18 cellular contexts compared by ENCODE assay signal in the genomic region with DNA sequence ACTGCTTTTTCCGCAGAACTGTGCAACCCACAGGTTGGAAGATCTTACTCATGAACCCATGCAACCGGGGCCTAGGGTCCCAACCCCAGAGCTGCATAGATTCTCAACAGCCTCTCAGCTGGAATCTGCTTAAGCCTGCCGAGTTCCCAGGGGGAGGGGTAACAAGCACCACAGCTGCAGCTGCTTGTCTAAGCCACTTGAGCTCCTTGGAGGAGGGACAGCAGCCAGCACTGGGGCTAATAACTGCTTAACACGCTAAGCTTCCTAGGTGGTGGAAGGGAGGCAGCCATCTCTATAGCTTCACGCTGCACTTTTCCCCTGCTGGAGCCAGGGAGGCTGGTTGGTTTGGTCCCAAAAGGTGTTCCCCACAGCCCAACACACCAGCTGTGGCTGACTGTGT.
"Had no signal": no experiment of that assay in that cellular context is flagged by ENCODE, and none has a peak within 500 bp of the region (broad histone marks: within the 10 kb centered on the region; RNA-seq: fewer than 3 reads in every experiment).

No MANE protein-coding gene starts in this region.

- H3K4me1 ChIP-seq: body of pancreas, right atrium auricular region, suprapubic skin, transverse colon had no signal

- H3K4me3 ChIP-seq: body of pancreas, hepatocyte, lung, right atrium auricular region, suprapubic skin, transverse colon had no signal

- H3K27me3 ChIP-seq: body of pancreas, hepatocyte, right atrium auricular region, suprapubic skin, transverse colon had no signal

- H3K4me3 Mint-ChIP-seq: activated CD4-positive, alpha-beta T cell treated with anti-CD3 and anti-CD28 coated beads, Interleukin-2, amount 10 ng/mL, durations not matched to agents 7 days and 5 days; activated CD8-positive, alpha-beta T cell treated with anti-CD3 and anti-CD28 coated beads, Interleukin-2, amount 10 ng/mL, durations not matched to agents 7 days and 5 days; activated T-cell treated with anti-CD3 and anti-CD28 coated beads, Interleukin-2, amount 50 U/mL, for 24 hours; nephron progenitor cell; stimulated activated naive CD8-positive, alpha-beta T cell treated with anti-CD3 and anti-CD28 coated beads, Interleukin-15, Interleukin-2, amounts not matched to agents 100 ng/mL and 50 ng/mL, for 24 hours had no signal

- H3K27me3 Mint-ChIP-seq: activated CD4-positive, alpha-beta T cell treated with anti-CD3 and anti-CD28 coated beads, Interleukin-2, amount 10 ng/mL, durations not matched to agents 7 days and 5 days; activated T-cell treated with anti-CD3 and anti-CD28 coated beads, Interleukin-2, amount 50 U/mL, for 24 hours; stimulated activated naive CD8-positive, alpha-beta T cell treated with anti-CD3 and anti-CD28 coated beads, Interleukin-15, Interleukin-2, amounts not matched to agents 100 ng/mL and 50 ng/mL, for 24 hours had no signal

- H3K9me3 ChIP-seq: body of pancreas had no signal

- H3K36me3 ChIP-seq: right atrium auricular region, suprapubic skin, transverse colon had no signal

- H3K27ac Mint-ChIP-seq: activated CD4-positive, alpha-beta T cell treated with anti-CD3 and anti-CD28 coated beads, Interleukin-2, amount 10 ng/mL, durations not matched to agents 7 days and 5 days; activated CD8-positive, alpha-beta T cell treated with anti-CD3 and anti-CD28 coated beads, Interleukin-2, amount 10 ng/mL, durations not matched to agents 7 days and 5 days; activated T-cell treated with anti-CD3 and anti-CD28 coated beads, Interleukin-2, amount 50 U/mL, for 24 hours; activated T-helper 2 cell treated with anti-CD3 and anti-CD28 coated beads, Interferon-gamma antibody, Interleukin-2, Interleukin-4, amounts not matched to agents 10 μg/mL and 5 μg/mL and 100 μg/mL, durations not matched to agents 14 hours and 24 hours and 36 hours; nephron progenitor cell; stimulated activated naive CD8-positive, alpha-beta T cell treated with anti-CD3 and anti-CD28 coated beads, Interleukin-15, Interleukin-2, amounts not matched to agents 100 ng/mL and 50 ng/mL, for 24 hours had no signal

- ATAC-seq: activated CD4-positive, CD25-positive, alpha-beta regulatory T cell treated with anti-CD3 and anti-CD28 coated beads, Interleukin-2, amount 50 U/mL, for 24 hours; activated CD8-positive, alpha-beta T cell treated with anti-CD3 and anti-CD28 coated beads, Interleukin-2, amount 10 ng/mL, durations not matched to agents 7 days and 5 days; body of pancreas had no signal

- DNase-seq: activated CD4-positive, alpha-beta T cell treated with anti-CD3 and anti-CD28 coated beads, Interleukin-2, amount 10 ng/mL, durations not matched to agents 7 days and 5 days; activated CD8-positive, alpha-beta T cell treated with anti-CD3 and anti-CD28 coated beads, Interleukin-2, amount 10 ng/mL, durations not matched to agents 7 days and 5 days; activated naive CD4-positive, alpha-beta T cell treated with Interleukin-2 at 50 U/mL for 16 hours; activated T-cell treated with anti-CD3 and anti-CD28 coated beads, Interleukin-2, amount 50 U/mL, for 24 hours; body of pancreas; foreskin fibroblast; islet precursor cell; nephron progenitor cell; T-helper 1 cell; T-helper 9 cell; transverse colon had no signal

- H3K4me1 Mint-ChIP-seq: activated CD4-positive, alpha-beta T cell treated with anti-CD3 and anti-CD28 coated beads, Interleukin-2, amount 10 ng/mL, durations not matched to agents 7 days and 5 days; nephron progenitor cell had no signal
